In genomic region chr1:175844877-175845276, GRCh38 we compare ENCODE assay signal across 26 cellular contexts.
A peak's percentile ranks its signal among the peaks of the same experiment; 100 is the strongest.
DNase-seq lines count a peak whose midpoint lies in the region; ATAC-seq and TF ChIP-seq lines count a peak whose summit lies in the region.
"Had no signal": no experiment of that assay in that cellular context is flagged by ENCODE, and none has a peak within 500 bp of the region (broad histone marks: within the 10 kb centered on the region; RNA-seq: fewer than 3 reads in every experiment).

No MANE protein-coding gene starts in this region.

- H3K9me2 ChIP-seq in HCT116 (ENCODE audit: insufficient read depth): no peaks in the 10 kb centered on the region

- H3K27ac ChIP-seq in HCT116 (ENCODE audit: low read depth, low read length) (no peak overlapping the region), Panc1 (ENCODE audit: low read length) (no peak overlapping the region), foreskin keratinocyte (no peak overlapping the region)
- H3K27ac ChIP-seq: BLaER1 treated with 17β-estradiol and CSF1 and Interleukin-3, amounts not matched to agents 10 nM and 100 nM; HL-60; KMS-11; PC-9; SJSA1 had no signal

- no peak overlapping the region for H3K27ac Mint-ChIP-seq in activated CD4-positive, alpha-beta memory T cell treated with anti-CD3 and anti-CD28 coated beads for 36 hours
- H3K27ac Mint-ChIP-seq: CD4-positive, alpha-beta T cell had no signal

- no peaks in the 10 kb centered on the region for H4K20me1 ChIP-seq in HCT116 (ENCODE audit: insufficient read depth)
- H4K20me1 ChIP-seq: BLaER1 treated with 17β-estradiol and CSF1 and Interleukin-3, amounts not matched to agents 10 nM and 100 nM had no signal

- H3K9ac ChIP-seq in HCT116 (ENCODE audit: low read length): no peak overlapping the region
- H3K9ac ChIP-seq: BLaER1 treated with 17β-estradiol and CSF1 and Interleukin-3, amounts not matched to agents 10 nM and 100 nM; KMS-11 had no signal

- POLR2A ChIA-PET in HCT116 (lab: Charles Lee): no interaction called here
- POLR2A ChIA-PET in Panc1 (lab: Charles Lee): no interaction called here
- POLR2A ChIA-PET in activated CD4-positive, alpha-beta memory T cell treated with anti-CD3 and anti-CD28 coated beads for 36 hours (lab: Charles Lee): no interaction called here

- DNase-seq in NCI-H82 (lab: John Stamatoyannopoulos, UW) (peak; percentile 24), NCI-H82 treated with DMSO at 0.1 percent for 48 hours (lab: John Stamatoyannopoulos, UW; ENCODE audit: unreplicated experiment) (no peak), HCT116 (ENCODE audit: low read depth, low spot score) (no peak), Panc1 (ENCODE audit: low read depth, low spot score) (no peak), foreskin keratinocyte (no peak), NCI-H146 (lab: John Stamatoyannopoulos, UW) (no peak), left ventricle myocardium superior (no peak)
- no peak for DNase-seq in activated CD4-positive, alpha-beta memory T cell treated with anti-CD3 and anti-CD28 coated beads for 36 hours
- DNase-seq: AML-193; CD4-positive, alpha-beta T cell; COR-L47; DMS79 treated with DMSO at 0.1 percent for 48 hours; GF-D8; NCI-H1694; NCI-H2029 treated with DMSO at 0.1 percent for 48 hours; NCI-H526 treated with DMSO at 0.1 percent for 48 hours; PC-9; Right ventricle myocardium superior; RPMI8226; T-helper 2 cell had no signal

- ATAC-seq in HCT116 (0 out of 2 replicates have a peak, but pooled peaks have one; percentile 53), Panc1 (no peak), foreskin keratinocyte (no peak), left ventricle myocardium superior (no peak)

- H3K36me3 Mint-ChIP-seq in activated CD4-positive, alpha-beta memory T cell treated with anti-CD3 and anti-CD28 coated beads for 36 hours: no peaks in the 10 kb centered on the region
- H3K36me3 Mint-ChIP-seq: IgD-negative memory B cell had no signal

- H2AFZ ChIP-seq in HCT116 (ENCODE audit: low read depth, low read length, poor library complexity, severe bottlenecking): no peak overlapping the region
- H2AFZ ChIP-seq: PC-9 had no signal

- TF ChIP-seq CTCF in HCT116 (IDR thresholded peaks at IDR 0.05 in 2 of 3, conservative IDR thresholded peaks at IDR 0.05 in 1 of 3; ENCODE audit: borderline replicate concordance in 1 of 3, insufficient read depth in 1 of 3, low read depth in 2 of 3, low read length in 2 of 3) (0 out of 6 replicates have a peak, but pooled peaks of 1 of the 3 experiments have one; percentile 30), Panc1 (IDR thresholded peaks at IDR 0.05) (0 out of 2 replicates have a peak, but pooled peaks have one; percentile 8), foreskin keratinocyte (conservative IDR thresholded peaks at IDR 0.05) (peak; percentile 32)

- no peaks in the 10 kb centered on the region for H3K9me3 Mint-ChIP-seq in activated CD4-positive, alpha-beta memory T cell treated with anti-CD3 and anti-CD28 coated beads for 36 hours
- H3K9me3 Mint-ChIP-seq: IgD-negative memory B cell had no signal

- no peak overlapping the region for H3K4me3 Mint-ChIP-seq in activated CD4-positive, alpha-beta memory T cell treated with anti-CD3 and anti-CD28 coated beads for 36 hours
- H3K4me3 Mint-ChIP-seq: CD4-positive, alpha-beta T cell; IgD-negative memory B cell had no signal

- RAD21 ChIA-PET in HCT116 (lab: Charles Lee; ENCODE audit: low non-redundant PET in 1 of 2, low total read pairs in 2 of 2, uncharacterized antibody in 2 of 2, unreplicated experiment in 2 of 2): no interaction called here

- in situ Hi-C loops in Panc1 (cut with HindIII; ENCODE audit: low pct_unique_long_range_greater_than_20kb, low sequenced_read_pairs): no loop called here

- no peaks in the 10 kb centered on the region for H3K36me3 ChIP-seq in HCT116 (ENCODE audit: control insufficient read depth in 1 of 2, insufficient read depth in 2 of 2, low read length in 2 of 2)
- H3K36me3 ChIP-seq in Panc1 (ENCODE audit: control insufficient read depth, insufficient read depth, low read length): no peaks in the 10 kb centered on the region
- H3K36me3 ChIP-seq: BLaER1 treated with 17β-estradiol and CSF1 and Interleukin-3, amounts not matched to agents 10 nM and 100 nM; HAP-1; SJSA1 had no signal

- TF ChIP-seq RAD21 in HCT116 (IDR thresholded peaks at IDR 0.05; ENCODE audit: low read depth): no peak

- H3K4me2 ChIP-seq in HCT116 (ENCODE audit: low read length): no peak overlapping the region
- H3K4me2 ChIP-seq: BLaER1 treated with 17β-estradiol and CSF1 and Interleukin-3, amounts not matched to agents 10 nM and 100 nM; KMS-11; PC-9 had no signal

- H3K4me1 Mint-ChIP-seq in activated CD4-positive, alpha-beta memory T cell treated with anti-CD3 and anti-CD28 coated beads for 36 hours (ENCODE audit: low read depth): no peaks in the 10 kb centered on the region
- H3K4me1 Mint-ChIP-seq: IgD-negative memory B cell had no signal

- H3K27me3 ChIP-seq in HCT116 (ENCODE audit: insufficient read depth, low read length): peaks cover 73% of the 10 kb centered on the region
- peaks cover 4% of the 10 kb centered on the region; the same call in 1 of the 2 replicates for H3K27me3 ChIP-seq in Panc1 (ENCODE audit: control insufficient read depth, insufficient read depth, low read length)
- H3K27me3 ChIP-seq in foreskin keratinocyte: peaks cover 29% of the 10 kb centered on the region
- H3K27me3 ChIP-seq: BLaER1 treated with 17β-estradiol and CSF1 and Interleukin-3, amounts not matched to agents 10 nM and 100 nM had no signal

- peaks cover 4% of the 10 kb centered on the region for H3K27me3 Mint-ChIP-seq in activated CD4-positive, alpha-beta memory T cell treated with anti-CD3 and anti-CD28 coated beads for 36 hours

- H3K9me3 ChIP-seq in HCT116 (ENCODE audit: control insufficient read depth in 1 of 2, insufficient read depth in 1 of 2, low read depth in 1 of 2, low read length in 2 of 2) (no peaks in the 10 kb centered on the region), Panc1 (ENCODE audit: control insufficient read depth, insufficient read depth, low read depth, low read length) (no peaks in the 10 kb centered on the region)
- H3K9me3 ChIP-seq: HAP-1, SJSA1 had no signal

- intact Hi-C loops in HCT116 (cut with micrococcal nuclease) (loop anchor here (10.0 kb wide), 1 partner anchor 470 kb away; no protein-coding TSS in a partner anchor), Panc1 (cut with micrococcal nuclease; ENCODE audit: unreplicated experiment) (no loop called here), left ventricle myocardium superior (cut with micrococcal nuclease) (no loop called here)
- intact Hi-C loops in activated CD4-positive, alpha-beta memory T cell treated with anti-CD3 and anti-CD28 coated beads for 36 hours (cut with micrococcal nuclease): no loop called here

- BruUV-seq in HCT116 (replicated peaks; lab: Mats Ljungman, UMichigan) (no TSS peak), Panc1 (replicated peaks; lab: Mats Ljungman, UMichigan) (no TSS peak)

- TF ChIP-seq POLR2A in HCT116 (IDR thresholded peaks at IDR 0.05; ENCODE audit: borderline replicate concordance, extremely low read depth, insufficient read depth, insufficient read length): no peak

- CTCF ChIA-PET in HCT116 (lab: Charles Lee): interaction anchor here (1.0 kb wide), 1 partner anchor 693 kb away, joined by 3 read pairs; no protein-coding TSS in a partner anchor
- CTCF ChIA-PET in Panc1 (lab: Charles Lee): no interaction called here
- CTCF ChIA-PET in activated CD4-positive, alpha-beta memory T cell treated with anti-CD3 and anti-CD28 coated beads for 36 hours (lab: Charles Lee): no interaction called here

- H3K79me2 ChIP-seq in HCT116 (ENCODE audit: insufficient read depth, low read length): no peaks in the 10 kb centered on the region

- H3K4me3 ChIP-seq in HCT116 (replicated peaks in 1 of 2; ENCODE audit: low read depth in 1 of 2, low read length in 2 of 2): no peak overlapping the region
- H3K4me3 ChIP-seq in Panc1 (ENCODE audit: low read depth in 2 of 2, low read length in 2 of 2): no peak overlapping the region
- H3K4me3 ChIP-seq: BLaER1 treated with 17β-estradiol and CSF1 and Interleukin-3, amounts not matched to agents 10 nM and 100 nM; HAP-1; PC-9; SJSA1 had no signal

- H3K4me1 ChIP-seq in HCT116 (ENCODE audit: control insufficient read depth in 1 of 2, insufficient read depth in 2 of 2, low read length in 2 of 2) (no peaks in the 10 kb centered on the region), Panc1 (ENCODE audit: control insufficient read depth, insufficient read depth, low read length) (no peaks in the 10 kb centered on the region), foreskin keratinocyte (no peaks in the 10 kb centered on the region)
- H3K4me1 ChIP-seq: HAP-1, SJSA1 had no signal

TF ChIP-seq in HCT116, 20 proteins besides CTCF, POLR2A, EP300 and RAD21:
- TF ChIP-seq EZH2phosphoT487 (IDR thresholded peaks at IDR 0.05; ENCODE audit: borderline replicate concordance) (no peak), YY1 (IDR thresholded peaks at IDR 0.05; ENCODE audit: extremely low read depth, insufficient replicate concordance, low read depth, low read length) (no peak), SIN3A (IDR thresholded peaks at IDR 0.05; ENCODE audit: low read depth) (no peak)
